12 cellular contexts compared by ENCODE assay signal in genomic region chr6:71396410-71396801, GRCh38.
A peak's percentile ranks its signal among the peaks of the same experiment; 100 is the strongest.
DNase-seq lines count a peak whose midpoint lies in the region; ATAC-seq, FAIRE-seq and TF ChIP-seq lines count a peak whose summit lies in the region.
"Had no signal": no experiment of that assay in that cellular context is flagged by ENCODE, and none has a peak within 500 bp of the region (broad histone marks: within the 10 kb centered on the region; RNA-seq: fewer than 3 reads in every experiment).

No MANE protein-coding gene starts in this region.

- no peak overlapping the region for H3K4me2 ChIP-seq in HepG2 (ENCODE audit: low read depth, low read length)

- TF ChIP-seq CTCF in GM12865 (IDR thresholded peaks at IDR 0.05; ENCODE audit: insufficient read depth, low read depth, low read length, missing control alignments) (no peak), HepG2 (CRISPR knock-in tag; IDR thresholded peaks at IDR 0.05) (no peak)

- H3K27ac Mint-ChIP-seq in T-helper 1 cell treated with Interleukin-12 subunit alpha and Interleukin-12 subunit beta and Interleukin-4 antibody, amounts not matched to agents 30 μg/mL and 1 μg/mL, for 36 hours: peak overlapping the region; percentile 12

- H3K9ac ChIP-seq in HepG2 (ENCODE audit: insufficient read depth, low read depth, low read length): no peak overlapping the region

- TF ChIP-seq RAD21 in HepG2 (CRISPR knock-in tag; IDR thresholded peaks at IDR 0.05): no peak

- H3K36me3 Mint-ChIP-seq in T-helper 1 cell treated with Interleukin-12 subunit alpha and Interleukin-12 subunit beta and Interleukin-4 antibody, amounts not matched to agents 30 μg/mL and 1 μg/mL, for 36 hours (ENCODE audit: low read depth): no peaks in the 10 kb centered on the region

- in situ Hi-C loops in HepG2 (cut with HindIII; ENCODE audit: extremely low pct_ligation_motif_present, low pct_unique_long_range_greater_than_20kb): loop anchor here (25.0 kb wide), 1 partner anchor 691 kb away; no protein-coding TSS in a partner anchor

- TF ChIP-seq EP300 in HepG2 (IDR thresholded peaks at IDR 0.05; ENCODE audit: low read depth in 2 of 2, low read length in 2 of 2): no peak
- no peak for TF ChIP-seq EP300 in HepG2 (CRISPR knock-in tag; IDR thresholded peaks at IDR 0.05; ENCODE audit: borderline replicate concordance)

- FAIRE-seq in HepG2 (lab: Jason Lieb, UNC): no peak

- CTCF ChIA-PET in HepG2 (lab: Yijun Ruan, JAX; ENCODE audit: low intra/inter-chr PET ratio, low total read pairs): no interaction called here

- H3K36me3 ChIP-seq in HepG2 (replicated peaks in 1 of 2; ENCODE audit: control insufficient read depth in 1 of 2, insufficient read depth in 2 of 2, low read length in 2 of 2): no peaks in the 10 kb centered on the region

- 42% methylated on average over 2 of the region's 2 CpGs for WGBS in HepG2 (ENCODE audit: low lambda C conversion rate)

- H3K79me2 ChIP-seq in HepG2 (ENCODE audit: insufficient read depth, low read length): no peaks in the 10 kb centered on the region

- H2AFZ ChIP-seq in HepG2 (ENCODE audit: low read length): no peak overlapping the region

- no peak for TF ChIP-seq POLR2A in HepG2 (IDR thresholded peaks at IDR 0.05; ENCODE audit: insufficient read depth in 1 of 2, low read depth in 2 of 2, low read length in 2 of 2)

- no peak overlapping the region for H3K27ac ChIP-seq in HepG2 (ENCODE audit: extremely low read length, insufficient read depth, low read length)

- intact Hi-C loops in HepG2 (cut with micrococcal nuclease; ENCODE audit: unreplicated experiment): no loop called here

- H3K9me3 ChIP-seq in HepG2 (ENCODE audit: low read length): no peaks in the 10 kb centered on the region

- no TSS peak for BruUV-seq in HepG2 (replicated peaks; lab: Mats Ljungman, UMichigan)

- H3K27me3 ChIP-seq in HepG2 (ENCODE audit: control insufficient read depth in 1 of 2, insufficient read depth in 2 of 2, low read length in 2 of 2): no peaks in the 10 kb centered on the region

- POLR2A ChIA-PET in HepG2 (lab: Yijun Ruan, JAX): no interaction called here

- H3K9me3 Mint-ChIP-seq in T-helper 1 cell treated with Interleukin-12 subunit alpha and Interleukin-12 subunit beta and Interleukin-4 antibody, amounts not matched to agents 30 μg/mL and 1 μg/mL, for 36 hours: no peaks in the 10 kb centered on the region

- H4K20me1 ChIP-seq in HepG2 (ENCODE audit: insufficient read depth, low read length): no peaks in the 10 kb centered on the region

- no peak overlapping the region for H3K4me3 Mint-ChIP-seq in T-helper 1 cell treated with Interleukin-12 subunit alpha and Interleukin-12 subunit beta and Interleukin-4 antibody, amounts not matched to agents 30 μg/mL and 1 μg/mL, for 36 hours

- H3K4me1 Mint-ChIP-seq in T-helper 1 cell treated with Interleukin-12 subunit alpha and Interleukin-12 subunit beta and Interleukin-4 antibody, amounts not matched to agents 30 μg/mL and 1 μg/mL, for 36 hours (ENCODE audit: low read depth): no peaks in the 10 kb centered on the region

- peak; percentile 44 for DNase-seq in GM12865 (ENCODE audit: low read depth)
- no peak for DNase-seq in HepG2 (ENCODE audit: low spot score)
- no peak for DNase-seq in UCSD-AML1 (lab: John Stamatoyannopoulos, UW; ENCODE audit: unreplicated experiment)
- no peak for DNase-seq in NCI-H526 (lab: John Stamatoyannopoulos, UW)
- DNase-seq: aorta, left colon, NCI-H1930 had no signal

- peaks cover 7% of the 10 kb centered on the region for H3K27me3 Mint-ChIP-seq in T-helper 1 cell treated with Interleukin-12 subunit alpha and Interleukin-12 subunit beta and Interleukin-4 antibody, amounts not matched to agents 30 μg/mL and 1 μg/mL, for 36 hours (ENCODE audit: low read depth)

- ATAC-seq in GM19395 (IDR thresholded peaks at IDR 0.05; ENCODE audit: unreplicated experiment) (peak; percentile 96), HG02885 (IDR thresholded peaks at IDR 0.05; ENCODE audit: poor library complexity, unreplicated experiment) (peak; percentile 75), HepG2 (no peak), GM19324 (IDR thresholded peaks at IDR 0.05; ENCODE audit: low FRiP score, unreplicated experiment) (no peak)
- ATAC-seq: esophagus mucosa, left colon had no signal

- H3K4me3 ChIP-seq in GM12865 (ENCODE audit: low read depth, low read length): no peak overlapping the region
- no peak overlapping the region for H3K4me3 ChIP-seq in HepG2 (replicated peaks in 1 of 3; ENCODE audit: insufficient read depth in 1 of 3, low read depth in 2 of 3, low read length in 3 of 3)

- no peaks in the 10 kb centered on the region for H3K4me1 ChIP-seq in HepG2 (ENCODE audit: insufficient read depth, low read length)

TF ChIP-seq in HepG2, 621 proteins besides CTCF, POLR2A, EP300 and RAD21 (continues in another document):
- no peak for TF ChIP-seq PHF5A (CRISPR knock-in tag; IDR thresholded peaks at IDR 0.05; ENCODE audit: low read depth, unreplicated experiment)
- no peak for TF ChIP-seq RBM22 (optimal IDR thresholded peaks at IDR 0.05; ENCODE audit: low read length)
- no peak for TF ChIP-seq TBX3 (IDR thresholded peaks at IDR 0.05; ENCODE audit: borderline replicate concordance)
- no peak for TF ChIP-seq PCBP2 (optimal IDR thresholded peaks at IDR 0.05; ENCODE audit: low read depth, low read length, poor library complexity, severe bottlenecking)
- TF ChIP-seq ZBTB25 (CRISPR knock-in tag; IDR thresholded peaks at IDR 0.05): no peak
- TF ChIP-seq ZNF260 (CRISPR knock-in tag; IDR thresholded peaks at IDR 0.05; ENCODE audit: borderline replicate concordance, low read depth): no peak
- TF ChIP-seq ZNF256 (CRISPR knock-in tag; conservative IDR thresholded peaks at IDR 0.05): no peak
- no peak for TF ChIP-seq ZNF24 (IDR thresholded peaks at IDR 0.05)
- TF ChIP-seq, protein P1, sequence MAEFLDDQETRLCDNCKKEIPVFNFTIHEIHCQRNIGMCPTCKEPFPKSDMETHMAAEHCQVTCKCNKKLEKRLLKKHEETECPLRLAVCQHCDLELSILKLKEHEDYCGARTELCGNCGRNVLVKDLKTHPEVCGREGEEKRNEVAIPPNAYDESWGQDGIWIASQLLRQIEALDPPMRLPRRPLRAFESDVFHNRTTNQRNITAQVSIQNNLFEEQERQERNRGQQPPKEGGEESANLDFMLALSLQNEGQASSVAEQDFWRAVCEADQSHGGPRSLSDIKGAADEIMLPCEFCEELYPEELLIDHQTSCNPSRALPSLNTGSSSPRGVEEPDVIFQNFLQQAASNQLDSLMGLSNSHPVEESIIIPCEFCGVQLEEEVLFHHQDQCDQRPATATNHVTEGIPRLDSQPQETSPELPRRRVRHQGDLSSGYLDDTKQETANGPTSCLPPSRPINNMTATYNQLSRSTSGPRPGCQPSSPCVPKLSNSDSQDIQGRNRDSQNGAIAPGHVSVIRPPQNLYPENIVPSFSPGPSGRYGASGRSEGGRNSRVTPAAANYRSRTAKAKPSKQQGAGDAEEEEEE (CRISPR knock-in tag; IDR thresholded peaks at IDR 0.05; ENCODE audit: borderline replicate concordance): no peak
- no peak for TF ChIP-seq SALL1 (CRISPR knock-in tag; IDR thresholded peaks at IDR 0.05)
- no peak for TF ChIP-seq ZNF441 (CRISPR knock-in tag; IDR thresholded peaks at IDR 0.05; ENCODE audit: borderline replicate concordance)
- no peak for TF ChIP-seq SOX6 (IDR thresholded peaks at IDR 0.05)
- no peak for TF ChIP-seq SOX6 (CRISPR knock-in tag; IDR thresholded peaks at IDR 0.05)
- TF ChIP-seq ZXDC (CRISPR knock-in tag; IDR thresholded peaks at IDR 0.05): no peak
- no peak for TF ChIP-seq HCFC1 (IDR thresholded peaks at IDR 0.05; ENCODE audit: low read depth, low read length)
- TF ChIP-seq NFIB (CRISPR knock-in tag; IDR thresholded peaks at IDR 0.05; ENCODE audit: borderline replicate concordance): no peak

Comparison
In these comparisons a context has a peak if more than half of its experiments do, and no peak if none do; other contexts are left out.
1. ATAC-seq: peak in GM19395 (single experiment) and HG02885 (single experiment); none in HepG2 (single experiment) and GM19324 (single experiment).